In the genomic region with DNA sequence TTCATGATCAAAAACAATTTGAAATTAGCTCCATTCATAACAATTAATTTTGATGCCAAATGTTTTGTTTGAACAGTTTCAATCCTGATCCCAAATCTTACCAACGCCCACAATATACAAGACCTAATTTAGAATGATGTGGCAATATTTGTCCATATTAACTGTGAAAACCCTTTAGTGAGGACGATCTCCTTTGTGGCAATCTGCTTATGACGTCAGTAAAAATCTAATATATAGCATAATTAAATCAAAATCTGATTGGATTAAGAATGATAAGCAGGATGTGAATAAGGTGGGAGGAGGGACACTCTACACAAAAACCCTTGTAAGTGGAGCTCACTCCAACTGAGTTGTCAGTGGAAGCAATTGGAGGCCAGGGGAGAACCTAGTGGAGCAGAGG, we compare ENCODE assay signal across 1 cellular context.
TF ChIP-seq lines count a peak whose summit lies in the region.

No MANE protein-coding gene starts in this region.

TF ChIP-seq in HepG2, 621 proteins besides CTCF, POLR2A, EP300 and RAD21:
- no peak for TF ChIP-seq ZBTB21 (CRISPR knock-in tag; IDR thresholded peaks at IDR 0.05)
- TF ChIP-seq ATF7 (IDR thresholded peaks at IDR 0.05): peak; percentile 74
- TF ChIP-seq ATF7 (CRISPR knock-in tag; IDR thresholded peaks at IDR 0.05): no peak
- no peak for TF ChIP-seq ZNF737 (CRISPR knock-in tag; IDR thresholded peaks at IDR 0.05; ENCODE audit: borderline replicate concordance)
- peak; percentile 84 for TF ChIP-seq CREB1 (IDR thresholded peaks at IDR 0.05)
- TF ChIP-seq CREB1 (CRISPR knock-in tag; IDR thresholded peaks at IDR 0.05): no peak
